ENCODE assay signal across 21 cellular contexts in the genomic region with DNA sequence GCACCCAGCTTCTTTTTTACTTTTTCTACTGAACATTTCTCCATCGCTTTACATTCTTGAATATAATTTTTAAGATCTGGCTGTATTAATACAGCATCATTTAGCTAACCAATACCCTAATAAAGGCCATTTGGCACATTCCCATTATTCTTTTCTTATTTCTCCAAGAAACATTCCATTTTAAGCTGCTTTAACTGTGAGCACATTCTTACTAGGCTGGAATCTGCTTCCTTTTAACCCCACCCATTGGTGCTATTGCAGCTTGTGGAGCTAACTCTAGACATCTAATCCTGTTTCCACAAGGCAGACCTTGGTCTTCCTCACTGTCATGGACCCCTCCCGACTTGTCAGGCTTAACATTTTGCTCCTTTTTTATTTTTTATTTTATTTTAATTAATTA.
"Had no signal": no experiment of that assay in that cellular context is flagged by ENCODE, and none has a peak within 500 bp of the region (broad histone marks: within the 10 kb centered on the region; RNA-seq: fewer than 3 reads in every experiment).

No MANE protein-coding gene starts in this region.

- H3K4me1 Mint-ChIP-seq: memory B cell had no signal

- H3K36me3 ChIP-seq: ovary, thyroid gland had no signal

- H3K36me3 Mint-ChIP-seq: memory B cell, natural killer cell had no signal

- H3K4me3 ChIP-seq: dorsolateral prefrontal cortex, lung, ovary, stomach, thyroid gland, vagina had no signal

- H3K27me3 Mint-ChIP-seq: memory B cell had no signal

- H3K27ac Mint-ChIP-seq: memory B cell; stimulated activated effector memory CD8-positive, alpha-beta T cell treated with anti-CD3 and anti-CD28 coated beads, Interleukin-12 subunit alpha, Interleukin-12 subunit beta, amount 100 ng/mL, for 72 hours had no signal

- H3K9me3 ChIP-seq: ovary, stomach, thyroid gland, vagina had no signal

- DNase-seq: cortex of kidney; dorsolateral prefrontal cortex; effector CD4-positive, alpha-beta T cell; foreskin melanocyte; hypothalamus; immature natural killer cell; natural killer cell; occipital lobe; ovary; retina; stimulated activated CD4-positive, alpha-beta T cell treated with anti-CD3 and anti-CD28 coated beads, Interleukin-2, amount 100 ng/mL, for 24 hours; stimulated activated CD4-positive, alpha-beta T cell treated with anti-CD3 and anti-CD28 coated beads, Interleukin-4, amount 100 ng/mL, for 24 hours; stimulated activated naive CD4-positive, alpha-beta T cell treated with Interleukin-2 at 50 U/mL for 16 hours; stomach; thyroid gland; trophoblast cell had no signal

- H3K9me3 Mint-ChIP-seq: immature natural killer cell; memory B cell; natural killer cell; stimulated activated effector memory CD8-positive, alpha-beta T cell treated with anti-CD3 and anti-CD28 coated beads, Interleukin-12 subunit alpha, Interleukin-12 subunit beta, amount 100 ng/mL, for 72 hours had no signal

- H3K4me3 Mint-ChIP-seq: immature natural killer cell; memory B cell; natural killer cell; stimulated activated effector memory CD8-positive, alpha-beta T cell treated with anti-CD3 and anti-CD28 coated beads, Interleukin-12 subunit alpha, Interleukin-12 subunit beta, amount 100 ng/mL, for 72 hours had no signal

- ATAC-seq: natural killer cell; sciatic nerve; stimulated activated effector memory CD8-positive, alpha-beta T cell treated with anti-CD3 and anti-CD28 coated beads, Interleukin-12 subunit alpha, Interleukin-12 subunit beta, amount 100 ng/mL, for 72 hours had no signal

- H3K27me3 ChIP-seq: dorsolateral prefrontal cortex, ovary, stomach, thyroid gland, vagina had no signal
